ENCODE assay signal across 10 cellular contexts in the genomic region with DNA sequence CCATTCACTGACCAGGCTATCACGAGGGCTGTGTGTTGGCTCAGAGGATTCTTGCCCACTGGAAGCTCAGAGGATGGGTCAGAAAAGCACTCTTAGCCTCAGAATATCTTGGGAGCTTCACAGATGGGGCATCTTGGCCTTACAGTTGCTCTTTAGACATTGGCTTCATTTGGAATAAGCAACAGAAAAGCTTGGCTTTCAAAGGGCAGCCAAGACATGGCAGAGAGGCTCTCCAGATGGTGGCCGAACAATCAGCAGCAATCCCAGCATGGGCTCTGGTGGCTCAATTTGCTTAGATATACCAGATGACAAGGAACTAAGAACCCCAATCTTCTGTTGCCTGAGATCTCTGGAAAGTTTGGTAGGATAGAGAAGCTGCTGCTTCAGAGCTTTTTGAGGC.
"Had no signal": no experiment of that assay in that cellular context is flagged by ENCODE, and none has a peak within 500 bp of the region (broad histone marks: within the 10 kb centered on the region; RNA-seq: fewer than 3 reads in every experiment).

No MANE protein-coding gene starts in this region.

- H3K36me3 ChIP-seq: HAP-1 had no signal

- H3K27ac ChIP-seq: GM23248, HL-60, KMS-11 had no signal

- H3K9me3 ChIP-seq: HAP-1 had no signal

- DNase-seq: GM23248, GOT3, H7, HFFc6, KBM-7 had no signal

- H3K4me3 ChIP-seq: GM23248, HAP-1 had no signal

- ATAC-seq: HCT116, HepG2 had no signal
